11 cellular contexts compared by ENCODE assay signal in the genomic region with DNA sequence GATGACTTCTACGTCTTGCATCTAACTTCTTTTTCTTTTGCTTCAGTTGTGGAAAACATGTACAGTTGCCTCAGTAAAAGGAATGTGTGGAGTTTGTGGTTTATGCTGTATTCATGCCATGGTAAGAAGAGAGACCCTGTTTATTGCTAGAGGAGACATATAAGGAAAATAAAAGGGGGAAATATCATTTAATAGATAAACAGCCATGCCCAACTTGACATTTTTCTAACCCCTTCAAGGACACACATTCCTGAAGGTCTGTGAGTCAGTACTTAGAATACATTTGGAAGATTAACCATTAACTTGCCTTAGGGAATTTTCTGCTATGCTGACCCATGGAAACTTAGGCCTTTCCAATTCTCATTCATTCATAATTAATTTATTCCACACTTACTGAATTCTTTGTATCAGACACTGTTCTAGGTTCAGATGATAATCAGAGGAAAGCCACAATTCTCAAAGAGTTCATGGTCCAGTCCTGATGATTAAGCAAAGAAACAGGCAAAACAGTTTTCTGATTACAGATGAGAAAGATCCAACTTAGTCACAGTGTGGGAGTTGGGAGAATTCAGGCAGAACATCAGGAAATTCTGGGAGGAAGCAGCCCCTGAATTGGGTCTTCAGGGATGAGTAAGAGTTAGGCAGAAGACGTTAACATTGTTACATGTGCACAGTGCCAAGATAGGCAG.
DNase-seq lines count a peak whose midpoint lies in the region; ATAC-seq, FAIRE-seq and TF ChIP-seq lines count a peak whose summit lies in the region.
"Had no signal": no experiment of that assay in that cellular context is flagged by ENCODE, and none has a peak within 500 bp of the region (broad histone marks: within the 10 kb centered on the region; RNA-seq: fewer than 3 reads in every experiment).

No MANE protein-coding gene starts in this region.

- no peak for TF ChIP-seq POLR2A in A549 (IDR thresholded peaks at IDR 0.05; ENCODE audit: low read length)

- TF ChIP-seq EP300 in A549 (IDR thresholded peaks at IDR 0.05): peak; percentile 61 to 62; a peak in 3 of 5 replicates

- POLR2A ChIA-PET in A549 (lab: Yijun Ruan, JAX): no interaction called here
- POLR2A ChIA-PET in naive thymus-derived CD8-positive, alpha-beta T cell (lab: Charles Lee): no interaction called here

- FAIRE-seq in A549 (lab: Jason Lieb, UNC) (peak; percentile 72), bronchial epithelial cell (lab: Jason Lieb, UNC) (no peak)

- H3K36me3 ChIP-seq in bronchial epithelial cell (ENCODE audit: control insufficient read depth, insufficient read depth, low read length) (no peaks in the 10 kb centered on the region), left lung (no peaks in the 10 kb centered on the region)
- H3K36me3 ChIP-seq: sigmoid colon had no signal

- H3K4me1 Mint-ChIP-seq in naive thymus-derived CD8-positive, alpha-beta T cell: no peaks in the 10 kb centered on the region
- no peaks in the 10 kb centered on the region for H3K4me1 Mint-ChIP-seq in activated T-cell treated with anti-CD3 and anti-CD28 coated beads, Interleukin-2, amount 50 U/mL, for 24 hours (ENCODE audit: low read depth)
- H3K4me1 Mint-ChIP-seq: B cell had no signal

- H3K4me3 ChIP-seq in A549: no peak overlapping the region
- no peak overlapping the region for H3K4me3 ChIP-seq in bronchial epithelial cell (ENCODE audit: low read depth, low read length)
- H3K4me3 ChIP-seq in left lung: no peak overlapping the region
- H3K4me3 ChIP-seq: sigmoid colon had no signal

- intact Hi-C loops in left lung (cut with DNase I): no loop called here

- H3K27ac ChIP-seq in A549: peak overlapping the region; percentile 85 to 87
- peak overlapping the region in 1 of 2 donors; percentile 53 for H3K27ac ChIP-seq in left lung

- peaks cover 0 to 7% (median 0%) of the 10 kb centered on the region in 9 donors for H3K9me3 Mint-ChIP-seq in naive thymus-derived CD8-positive, alpha-beta T cell
- H3K9me3 Mint-ChIP-seq in activated T-cell treated with anti-CD3 and anti-CD28 coated beads, Interleukin-2, amount 50 U/mL, for 24 hours: no peaks in the 10 kb centered on the region

- peak; percentile 4 to 28; a peak in 2 of 5 replicates for TF ChIP-seq RAD21 in A549 (conservative IDR thresholded peaks at IDR 0.05 in 1 of 2, IDR thresholded peaks at IDR 0.05 in 1 of 2)

- H3K4me2 ChIP-seq in A549: peak overlapping the region; percentile 58

- H3K36me3 Mint-ChIP-seq in naive thymus-derived CD8-positive, alpha-beta T cell: no peaks in the 10 kb centered on the region
- no peaks in the 10 kb centered on the region for H3K36me3 Mint-ChIP-seq in activated T-cell treated with anti-CD3 and anti-CD28 coated beads, Interleukin-2, amount 50 U/mL, for 24 hours (ENCODE audit: low read depth)

- no peak overlapping the region for H3K4me3 Mint-ChIP-seq in naive thymus-derived CD8-positive, alpha-beta T cell
- H3K4me3 Mint-ChIP-seq in activated T-cell treated with anti-CD3 and anti-CD28 coated beads, Interleukin-2, amount 50 U/mL, for 24 hours: no peak overlapping the region
- H3K4me3 Mint-ChIP-seq: B cell had no signal

- H3K4me1 ChIP-seq in A549: peaks cover 31% of the 10 kb centered on the region
- H3K4me1 ChIP-seq in left lung: peaks cover 4 to 18% of the 10 kb centered on the region in 2 donors

- CTCF ChIA-PET in A549 (lab: Yijun Ruan, JAX): interaction anchor here (0.7 to 1.6 kb wide), 3 partner anchors 24 to 686 kb away, joined by 3 to 4 read pairs (median 3); a partner anchor contains a TSS

- no peak for TF ChIP-seq CTCF in A549 (IDR thresholded peaks at IDR 0.05)
- no peak for TF ChIP-seq CTCF in bronchial epithelial cell (IDR thresholded peaks at IDR 0.05; ENCODE audit: insufficient read depth, low read length, severe bottlenecking)
- no peak for TF ChIP-seq CTCF in left lung (IDR thresholded peaks at IDR 0.05)

- H3K27me3 Mint-ChIP-seq in naive thymus-derived CD8-positive, alpha-beta T cell: peaks cover 10 to 29% (median 13%) of the 10 kb centered on the region in 5 donors
- peaks cover 12% of the 10 kb centered on the region for H3K27me3 Mint-ChIP-seq in activated T-cell treated with anti-CD3 and anti-CD28 coated beads, Interleukin-2, amount 50 U/mL, for 24 hours

- DNase-seq in A549 (ENCODE audit: low read depth in 1 of 2, low spot score in 1 of 2) (peak; percentile 19 to 75), HS-5 (ENCODE audit: low read depth) (peak; percentile 87), bronchial epithelial cell (ENCODE audit: low read depth) (peak; percentile 66), left lung (no peak), NCI-H187 (lab: John Stamatoyannopoulos, UW) (no peak), activated gamma-delta T cell (lab: John Stamatoyannopoulos, UW) (no peak)
- DNase-seq in naive thymus-derived CD8-positive, alpha-beta T cell: no peak
- no peak for DNase-seq in activated T-cell treated with anti-CD3 and anti-CD28 coated beads, Interleukin-2, amount 50 U/mL, for 24 hours
- DNase-seq: sigmoid colon; stimulated activated CD8-positive, alpha-beta memory T cell treated with anti-CD3 and anti-CD28 coated beads, Interleukin-4, amount 100 ng/mL, for 48 hours had no signal

- peaks cover 19% of the 10 kb centered on the region; the same call in 1 of the 3 replicates for H3K9me3 ChIP-seq in A549
- H3K9me3 ChIP-seq in left lung: no peaks in the 10 kb centered on the region
- H3K9me3 ChIP-seq: sigmoid colon had no signal

- H3K27ac Mint-ChIP-seq in naive thymus-derived CD8-positive, alpha-beta T cell: no peak overlapping the region
- H3K27ac Mint-ChIP-seq in activated T-cell treated with anti-CD3 and anti-CD28 coated beads, Interleukin-2, amount 50 U/mL, for 24 hours: no peak overlapping the region
- H3K27ac Mint-ChIP-seq: B cell had no signal

- ATAC-seq in A549: peak; percentile 94
- peak; percentile 78 for ATAC-seq in left lung
- no peak for ATAC-seq in naive thymus-derived CD8-positive, alpha-beta T cell

- H3K27me3 ChIP-seq in bronchial epithelial cell (ENCODE audit: control insufficient read depth, insufficient read depth, low read length) (no peaks in the 10 kb centered on the region), left lung (no peaks in the 10 kb centered on the region)
- H3K27me3 ChIP-seq: sigmoid colon had no signal

- WGBS in A549 (ENCODE audit: missing lambda C conversion rate): 2% methylated on average over 2 of the region's 2 CpGs

TF ChIP-seq in A549, 52 proteins besides CTCF, POLR2A, EP300 and RAD21 (continues in another document):
- TF ChIP-seq JUNB (IDR thresholded peaks at IDR 0.05) (peak; percentile 81), ZC3H11A (IDR thresholded peaks at IDR 0.05) (no peak), SREBF2 (IDR thresholded peaks at IDR 0.05) (no peak), RCOR1 (IDR thresholded peaks at IDR 0.05; ENCODE audit: low read depth, low read length) (no peak), HOXA7 (CRISPR knock-in tag; IDR thresholded peaks at IDR 0.05) (no peak), NFE2L2 (conservative IDR thresholded peaks at IDR 0.05; ENCODE audit: low read length) (no peak), NR3C1 (IDR thresholded peaks at IDR 0.05) (no peak), HOXB13 (CRISPR knock-in tag; IDR thresholded peaks at IDR 0.05; ENCODE audit: low read depth) (no peak), BHLHE40 (IDR thresholded peaks at IDR 0.05; ENCODE audit: low read depth, low read length) (no peak), TP53 (CRISPR knock-in tag; IDR thresholded peaks at IDR 0.05) (no peak), MAZ (IDR thresholded peaks at IDR 0.05; ENCODE audit: borderline replicate concordance, low read depth, low read length) (no peak), CBX2 (IDR thresholded peaks at IDR 0.05; ENCODE audit: borderline replicate concordance, low read depth) (no peak), CBX8 (IDR thresholded peaks at IDR 0.05) (no peak), POLR2AphosphoS2 (conservative IDR thresholded peaks at IDR 0.05; ENCODE audit: low read length) (no peak)
- TF ChIP-seq, protein P1, sequence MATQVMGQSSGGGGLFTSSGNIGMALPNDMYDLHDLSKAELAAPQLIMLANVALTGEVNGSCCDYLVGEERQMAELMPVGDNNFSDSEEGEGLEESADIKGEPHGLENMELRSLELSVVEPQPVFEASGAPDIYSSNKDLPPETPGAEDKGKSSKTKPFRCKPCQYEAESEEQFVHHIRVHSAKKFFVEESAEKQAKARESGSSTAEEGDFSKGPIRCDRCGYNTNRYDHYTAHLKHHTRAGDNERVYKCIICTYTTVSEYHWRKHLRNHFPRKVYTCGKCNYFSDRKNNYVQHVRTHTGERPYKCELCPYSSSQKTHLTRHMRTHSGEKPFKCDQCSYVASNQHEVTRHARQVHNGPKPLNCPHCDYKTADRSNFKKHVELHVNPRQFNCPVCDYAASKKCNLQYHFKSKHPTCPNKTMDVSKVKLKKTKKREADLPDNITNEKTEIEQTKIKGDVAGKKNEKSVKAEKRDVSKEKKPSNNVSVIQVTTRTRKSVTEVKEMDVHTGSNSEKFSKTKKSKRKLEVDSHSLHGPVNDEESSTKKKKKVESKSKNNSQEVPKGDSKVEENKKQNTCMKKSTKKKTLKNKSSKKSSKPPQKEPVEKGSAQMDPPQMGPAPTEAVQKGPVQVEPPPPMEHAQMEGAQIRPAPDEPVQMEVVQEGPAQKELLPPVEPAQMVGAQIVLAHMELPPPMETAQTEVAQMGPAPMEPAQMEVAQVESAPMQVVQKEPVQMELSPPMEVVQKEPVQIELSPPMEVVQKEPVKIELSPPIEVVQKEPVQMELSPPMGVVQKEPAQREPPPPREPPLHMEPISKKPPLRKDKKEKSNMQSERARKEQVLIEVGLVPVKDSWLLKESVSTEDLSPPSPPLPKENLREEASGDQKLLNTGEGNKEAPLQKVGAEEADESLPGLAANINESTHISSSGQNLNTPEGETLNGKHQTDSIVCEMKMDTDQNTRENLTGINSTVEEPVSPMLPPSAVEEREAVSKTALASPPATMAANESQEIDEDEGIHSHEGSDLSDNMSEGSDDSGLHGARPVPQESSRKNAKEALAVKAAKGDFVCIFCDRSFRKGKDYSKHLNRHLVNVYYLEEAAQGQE (IDR thresholded peaks at IDR 0.05): no peak
- TF ChIP-seq, protein P2, sequence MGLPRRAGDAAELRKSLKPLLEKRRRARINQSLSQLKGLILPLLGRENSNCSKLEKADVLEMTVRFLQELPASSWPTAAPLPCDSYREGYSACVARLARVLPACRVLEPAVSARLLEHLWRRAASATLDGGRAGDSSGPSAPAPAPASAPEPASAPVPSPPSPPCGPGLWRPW (IDR thresholded peaks at IDR 0.05): no peak

Comparison
In these comparisons a context has a peak if more than half of its experiments do, and no peak if none do; other contexts are left out.
1. ATAC-seq: peak in A549 (2 of 2) and left lung (single experiment); none in naive thymus-derived CD8-positive, alpha-beta T cell (0 of 2).
2. DNase-seq: peak in A549 (2 of 2), HS-5 (single experiment) and bronchial epithelial cell (single experiment); none in left lung (0 of 2), NCI-H187 (0 of 2), activated gamma-delta T cell (single experiment), naive thymus-derived CD8-positive, alpha-beta T cell (0 of 10) and activated T-cell treated with anti-CD3 and anti-CD28 coated beads, Interleukin-2, amount 50 U/mL, for 24 hours (single experiment).